Comparison of ENCODE assay signal across 19 cellular contexts in genomic region chr17:46170609-46171432, GRCh38. TPM values are rescaled to one million over a fixed set of nuclear protein-coding genes. Genes with fewer than 3 reads are reported as not detected.
DNase-seq lines count a peak whose midpoint lies in the region; ATAC-seq and TF ChIP-seq lines count a peak whose summit lies in the region.
"Had no signal": no experiment of that assay in that cellular context is flagged by ENCODE, and none has a peak within 500 bp of the region (broad histone marks: within the 10 kb centered on the region; RNA-seq: fewer than 3 reads in every experiment).

No MANE protein-coding gene starts in this region.

- no peaks in the 10 kb centered on the region for H3K9me3 ChIP-seq in SK-N-SH
- H3K9me3 ChIP-seq: left ventricle myocardium inferior, thoracic aorta had no signal

- no peak for TF ChIP-seq RAD21 in SK-N-SH (IDR thresholded peaks at IDR 0.05; ENCODE audit: low read length)

- TF ChIP-seq EP300 in SK-N-SH (IDR thresholded peaks at IDR 0.05; ENCODE audit: borderline replicate concordance in 1 of 2, low read depth in 1 of 2, low read length in 1 of 2): no peak

- no peak overlapping the region for H3K4me3 ChIP-seq in SK-N-SH (ENCODE audit: low read depth in 2 of 2, low read length in 1 of 2)
- H3K4me3 ChIP-seq: left ventricle myocardium inferior, thoracic aorta had no signal

- no peak overlapping the region for H3K9ac ChIP-seq in SK-N-SH

- H3K9me2 ChIP-seq in SK-N-SH: no peaks in the 10 kb centered on the region

- H4K20me1 ChIP-seq in SK-N-SH (ENCODE audit: insufficient read depth): peaks cover 100% of the 10 kb centered on the region

- intact Hi-C loops in Calu3 (cut with micrococcal nuclease; ENCODE audit: unreplicated experiment): no loop called here
- intact Hi-C loops in activated T-helper 2 cell treated with anti-CD3 and anti-CD28 coated beads, Interferon-gamma antibody, Interleukin-2, Interleukin-4, amounts not matched to agents 10 μg/mL and 5 μg/mL and 100 μg/mL, durations not matched to agents 14 hours and 24 hours and 36 hours (cut with micrococcal nuclease): no loop called here

- no peak overlapping the region for H3K4me2 ChIP-seq in SK-N-SH

- 96% methylated on average over 11 of the region's 11 CpGs for WGBS in SK-N-SH (ENCODE audit: low lambda C conversion rate)

- CTCF ChIA-PET in SK-N-SH (lab: Yijun Ruan, JAX) (interaction anchor here (1.7 to 11.1 kb wide), 3 partner anchors 22 to 126 kb away, joined by 4 to 68 read pairs (median 5); partner anchors contain the start of gene KANSL1), Calu3 (lab: Charles Lee) (interaction anchor here (0.6 to 1.9 kb wide), 4 partner anchors 9 to 23 kb away, joined by 3 to 4 read pairs (median 4); partner anchors contain the start of gene KANSL1)

- H3K4me1 Mint-ChIP-seq in Calu3 (ENCODE audit: low read depth, unreplicated experiment): peaks cover 56% of the 10 kb centered on the region
- H3K4me1 Mint-ChIP-seq in activated T-helper 2 cell treated with anti-CD3 and anti-CD28 coated beads, Interferon-gamma antibody, Interleukin-2, Interleukin-4, amounts not matched to agents 10 μg/mL and 5 μg/mL and 100 μg/mL, durations not matched to agents 14 hours and 24 hours and 36 hours (ENCODE audit: low read depth): peaks cover 36% of the 10 kb centered on the region
- peaks cover 47 to 96% (median 88%) of the 10 kb centered on the region in 4 donors for H3K4me1 Mint-ChIP-seq in naive thymus-derived CD8-positive, alpha-beta T cell

- no peak for ATAC-seq in SK-N-SH treated with all-trans-retinoic acid at 6 μM for 48 hours
- ATAC-seq in naive thymus-derived CD8-positive, alpha-beta T cell: peak in 1 of 2 donors; percentile 9
- no peak for ATAC-seq in HG03108 (IDR thresholded peaks at IDR 0.05; ENCODE audit: unreplicated experiment)

- H3K9me3 Mint-ChIP-seq in Calu3 (ENCODE audit: low read depth, unreplicated experiment): no peaks in the 10 kb centered on the region
- no peaks in the 10 kb centered on the region for H3K9me3 Mint-ChIP-seq in activated T-helper 2 cell treated with anti-CD3 and anti-CD28 coated beads, Interferon-gamma antibody, Interleukin-2, Interleukin-4, amounts not matched to agents 10 μg/mL and 5 μg/mL and 100 μg/mL, durations not matched to agents 14 hours and 24 hours and 36 hours
- no peaks in the 10 kb centered on the region for H3K9me3 Mint-ChIP-seq in naive thymus-derived CD8-positive, alpha-beta T cell
- H3K9me3 Mint-ChIP-seq: endodermal cell had no signal

- no peak overlapping the region for H2AFZ ChIP-seq in SK-N-SH (ENCODE audit: low read depth)

- peaks cover 41 to 57% of the 10 kb centered on the region in 2 experiments for H3K36me3 ChIP-seq in SK-N-SH (replicated peaks in 1 of 2; ENCODE audit: control insufficient read depth in 1 of 2, insufficient read depth in 2 of 2, low read length in 1 of 2)

- no peak overlapping the region for H3K4me3 Mint-ChIP-seq in Calu3 (ENCODE audit: low read depth, unreplicated experiment)
- no peak overlapping the region for H3K4me3 Mint-ChIP-seq in activated T-helper 2 cell treated with anti-CD3 and anti-CD28 coated beads, Interferon-gamma antibody, Interleukin-2, Interleukin-4, amounts not matched to agents 10 μg/mL and 5 μg/mL and 100 μg/mL, durations not matched to agents 14 hours and 24 hours and 36 hours (ENCODE audit: low read depth)
- peak overlapping the region in 7 of 10 donors; percentile 16 to 69 (median 36) for H3K4me3 Mint-ChIP-seq in naive thymus-derived CD8-positive, alpha-beta T cell
- H3K4me3 Mint-ChIP-seq: endodermal cell had no signal

- H3F3A ChIP-seq in SK-N-SH (replicated peaks; ENCODE audit: insufficient read depth): peaks cover 20% of the 10 kb centered on the region

- TSS peak; percentile 50 for BruUV-seq in Calu3 (replicated peaks; lab: Mats Ljungman, UMichigan)

- DNase-seq in SK-N-SH (no peak), Calu3 (no peak), kidney tubule cell (ENCODE audit: low spot score) (no peak), T1000 (lab: John Stamatoyannopoulos, UW) (no peak)
- DNase-seq in activated T-helper 2 cell treated with anti-CD3 and anti-CD28 coated beads, Interferon-gamma antibody, Interleukin-2, Interleukin-4, amounts not matched to agents 10 μg/mL and 5 μg/mL and 100 μg/mL, durations not matched to agents 14 hours and 24 hours and 36 hours (ENCODE audit: low spot score): no peak
- no peak for DNase-seq in naive thymus-derived CD8-positive, alpha-beta T cell
- DNase-seq: activated CD4-positive, CD25-positive, alpha-beta regulatory T cell; cerebellar nuclear complex; EL; endodermal cell; H7; left ventricle myocardium inferior; NCI-H2081 treated with DMSO at 0.1 percent for 48 hours; NCI-H526 treated with DMSO at 0.1 percent for 48 hours; retina had no signal

- H3K36me3 Mint-ChIP-seq in Calu3 (ENCODE audit: insufficient read depth, unreplicated experiment): peaks cover 38% of the 10 kb centered on the region
- peaks cover 56% of the 10 kb centered on the region for H3K36me3 Mint-ChIP-seq in activated T-helper 2 cell treated with anti-CD3 and anti-CD28 coated beads, Interferon-gamma antibody, Interleukin-2, Interleukin-4, amounts not matched to agents 10 μg/mL and 5 μg/mL and 100 μg/mL, durations not matched to agents 14 hours and 24 hours and 36 hours (ENCODE audit: low read depth)
- peaks cover 0 to 79% (median 27%) of the 10 kb centered on the region in 3 donors for H3K36me3 Mint-ChIP-seq in naive thymus-derived CD8-positive, alpha-beta T cell

- TF ChIP-seq CTCF in SK-N-SH (IDR thresholded peaks at IDR 0.05): no peak
- TF ChIP-seq CTCF in Calu3 (IDR thresholded peaks at IDR 0.05; ENCODE audit: unreplicated experiment): no peak

- H3K79me2 ChIP-seq in SK-N-SH (ENCODE audit: insufficient read depth): peaks cover 100% of the 10 kb centered on the region

- H3K4me1 ChIP-seq in SK-N-SH (ENCODE audit: control insufficient read depth in 1 of 2, insufficient read depth in 2 of 2, low read depth in 1 of 2, low read length in 1 of 2): peaks cover 6 to 21% of the 10 kb centered on the region in 2 experiments; a peak in 3 of 4 replicates

- no peaks in the 10 kb centered on the region for H3K27me3 Mint-ChIP-seq in Calu3 (ENCODE audit: unreplicated experiment)
- no peaks in the 10 kb centered on the region for H3K27me3 Mint-ChIP-seq in activated T-helper 2 cell treated with anti-CD3 and anti-CD28 coated beads, Interferon-gamma antibody, Interleukin-2, Interleukin-4, amounts not matched to agents 10 μg/mL and 5 μg/mL and 100 μg/mL, durations not matched to agents 14 hours and 24 hours and 36 hours (ENCODE audit: low read depth)
- H3K27me3 Mint-ChIP-seq in naive thymus-derived CD8-positive, alpha-beta T cell: no peaks in the 10 kb centered on the region

- peak overlapping the region; percentile 0 for H3K27ac Mint-ChIP-seq in Calu3 (ENCODE audit: unreplicated experiment)
- peak overlapping the region; percentile 2 for H3K27ac Mint-ChIP-seq in activated T-helper 2 cell treated with anti-CD3 and anti-CD28 coated beads, Interferon-gamma antibody, Interleukin-2, Interleukin-4, amounts not matched to agents 10 μg/mL and 5 μg/mL and 100 μg/mL, durations not matched to agents 14 hours and 24 hours and 36 hours
- H3K27ac Mint-ChIP-seq in naive thymus-derived CD8-positive, alpha-beta T cell: peak overlapping the region in 9 of 10 donors; percentile 0 to 94 (median 82)
- H3K27ac Mint-ChIP-seq: endodermal cell had no signal

- no peak overlapping the region for H3K27ac ChIP-seq in SK-N-SH (ENCODE audit: low read depth in 2 of 2, low read length in 1 of 2)
- H3K27ac ChIP-seq: 22Rv1, left ventricle myocardium inferior, thoracic aorta had no signal

- POLR2A ChIA-PET in SK-N-SH (lab: Yijun Ruan, JAX): no interaction called here
- POLR2A ChIA-PET in naive thymus-derived CD8-positive, alpha-beta T cell (lab: Charles Lee): interaction anchor here (1.0 to 2.4 kb wide), 4 partner anchors 8 to 22 kb away, joined by 3 to 5 read pairs (median 4); partner anchors contain the start of gene KANSL1

- no peaks in the 10 kb centered on the region for H3K27me3 ChIP-seq in SK-N-SH (ENCODE audit: insufficient read depth)

TF ChIP-seq in SK-N-SH, 30 proteins besides CTCF, POLR2A, EP300 and RAD21:
- TF ChIP-seq IRF3 (IDR thresholded peaks at IDR 0.05; ENCODE audit: low read depth, low read length): no peak
- TF ChIP-seq ELF1 (IDR thresholded peaks at IDR 0.05): 0 out of 2 replicates have a peak, but pooled peaks have one; percentile 4

TF ChIP-seq in SK-N-SH treated with all-trans-retinoic acid at 6 μM for 48 hours, 23 proteins besides CTCF, POLR2A, EP300 and RAD21:
- TF ChIP-seq BACH2 (CRISPR knock-in tag; IDR thresholded peaks at IDR 0.05; ENCODE audit: borderline replicate concordance) (no peak), ZNF8 (CRISPR knock-in tag; IDR thresholded peaks at IDR 0.05) (no peak), ZFP30 (CRISPR knock-in tag; IDR thresholded peaks at IDR 0.05) (no peak), ZNF565 (CRISPR knock-in tag; conservative IDR thresholded peaks at IDR 0.05; ENCODE audit: low read depth) (no peak), TCF4 (CRISPR knock-in tag; IDR thresholded peaks at IDR 0.05; ENCODE audit: borderline replicate concordance) (no peak), RARB (CRISPR knock-in tag; IDR thresholded peaks at IDR 0.05) (no peak), ESRRG (CRISPR knock-in tag; IDR thresholded peaks at IDR 0.05) (no peak), OSR1 (CRISPR knock-in tag; IDR thresholded peaks at IDR 0.05) (no peak), ZFP3 (CRISPR knock-in tag; IDR thresholded peaks at IDR 0.05) (no peak), CSDC2 (CRISPR knock-in tag; IDR thresholded peaks at IDR 0.05) (no peak)

RNA-seq across cellular contexts. Expression of gene KANSL1, which starts 22.4 kb away (rescaled TPM):
- 10.0 and 11.9 TPM in 2 replicates for polyA plus RNA-seq in SK-N-SH (2012; rRNA removed)
- polyA plus RNA-seq in SK-N-SH (2012; cell fraction: cytosol; rRNA removed): 7.2 and 9.3 TPM in 2 replicates
- 48.5 and 48.8 TPM in 2 replicates for polyA plus RNA-seq in SK-N-SH (2012; cell fraction: nucleus; rRNA removed)
- total RNA-seq in Calu3 (2022): 187 and 190 TPM in 2 replicates
- 91.5 and 93.9 TPM in 2 replicates for total RNA-seq in activated T-helper 2 cell treated with anti-CD3 and anti-CD28 coated beads, Interferon-gamma antibody, Interleukin-2, Interleukin-4, amounts not matched to agents 10 μg/mL and 5 μg/mL and 100 μg/mL, durations not matched to agents 14 hours and 24 hours and 36 hours
- total RNA-seq in naive thymus-derived CD8-positive, alpha-beta T cell: 100 to 1,000 TPM; 206 to 208 TPM
- 10 to 100 TPM; 13.1 to 16.6 (median 13.2) TPM for polyA plus RNA-seq in naive thymus-derived CD8-positive, alpha-beta T cell

Comparison
In these comparisons a context has a peak if more than half of its experiments do, and no peak if none do; other contexts are left out.
1. H3K27ac Mint-ChIP-seq: peak in every context shown above with its lines; median percentile 82 in naive thymus-derived CD8-positive, alpha-beta T cell; 2 in activated T-helper 2 cell treated with anti-CD3 and anti-CD28 coated beads, Interferon-gamma antibody, Interleukin-2, Interleukin-4, amounts not matched to agents 10 μg/mL and 5 μg/mL and 100 μg/mL, durations not matched to agents 14 hours and 24 hours and 36 hours; 0 in Calu3.
2. H3K4me3 Mint-ChIP-seq: peak in naive thymus-derived CD8-positive, alpha-beta T cell (7 of 10); none in Calu3 (single experiment) and activated T-helper 2 cell treated with anti-CD3 and anti-CD28 coated beads, Interferon-gamma antibody, Interleukin-2, Interleukin-4, amounts not matched to agents 10 μg/mL and 5 μg/mL and 100 μg/mL, durations not matched to agents 14 hours and 24 hours and 36 hours (single experiment).